8 cellular contexts compared by ENCODE assay signal in genomic region chr14:101810897-101811620, GRCh38. TPM values are rescaled to one million over a fixed set of nuclear protein-coding genes. Genes with fewer than 3 reads are reported as not detected.
DNase-seq lines count a peak whose midpoint lies in the region; FAIRE-seq and TF ChIP-seq lines count a peak whose summit lies in the region.

No MANE protein-coding gene starts in this region.

- H3K27ac Mint-ChIP-seq in activated T-helper 2 cell treated with anti-CD3 and anti-CD28 coated beads, Interferon-gamma antibody, Interleukin-2, Interleukin-4, amounts not matched to agents 10 μg/mL and 5 μg/mL and 100 μg/mL, durations not matched to agents 14 hours and 24 hours and 36 hours = peak overlapping the region; percentile 99

- H3K9me3 ChIP-seq in keratinocyte (ENCODE audit: control insufficient read depth, low read depth, low read length) (no peaks in the 10 kb centered on the region), thyroid gland (no peaks in the 10 kb centered on the region)

- H3K36me3 ChIP-seq in keratinocyte (ENCODE audit: control insufficient read depth in 2 of 2, extremely low read depth in 1 of 2, insufficient read depth in 2 of 2, low read length in 2 of 2) = peaks cover 4 to 8% of the 10 kb centered on the region in 2 experiments
- no peaks in the 10 kb centered on the region for H3K36me3 ChIP-seq in thyroid gland

- FAIRE-seq in keratinocyte (lab: Jason Lieb, UNC) = no peak

- dilution Hi-C loops in keratinocyte (cut with MboI; ENCODE audit: extremely low pct_ligation_motif_present, low sequenced_read_pairs) = no loop called here

- H3K4me3 Mint-ChIP-seq in activated T-helper 2 cell treated with anti-CD3 and anti-CD28 coated beads, Interferon-gamma antibody, Interleukin-2, Interleukin-4, amounts not matched to agents 10 μg/mL and 5 μg/mL and 100 μg/mL, durations not matched to agents 14 hours and 24 hours and 36 hours (ENCODE audit: low read depth) = peak overlapping the region; percentile 94

- 58 to 60% methylated on average over 5 of the region's 5 CpGs for WGBS in thyroid gland, 2 donors

- peak overlapping the region; percentile 99 for H3K4me2 ChIP-seq in keratinocyte (ENCODE audit: control insufficient read depth, extremely low read depth, insufficient read depth, low read depth, low read length)

- no peaks in the 10 kb centered on the region for H3K27me3 Mint-ChIP-seq in activated T-helper 2 cell treated with anti-CD3 and anti-CD28 coated beads, Interferon-gamma antibody, Interleukin-2, Interleukin-4, amounts not matched to agents 10 μg/mL and 5 μg/mL and 100 μg/mL, durations not matched to agents 14 hours and 24 hours and 36 hours (ENCODE audit: low read depth)

- no peaks in the 10 kb centered on the region for H4K20me1 ChIP-seq in keratinocyte (ENCODE audit: control insufficient read depth, extremely low read depth, insufficient read depth, low read length)

- peak overlapping the region; percentile 43 to 84 (median 77) for H3K4me3 ChIP-seq in keratinocyte (ENCODE audit: control insufficient read depth in 2 of 3, extremely low read depth in 1 of 3, insufficient read depth in 2 of 3, low read depth in 1 of 3, low read length in 3 of 3)
- H3K4me3 ChIP-seq in thyroid gland (replicated peaks in 1 of 3) = peak overlapping the region in 1 of 3 donors; percentile 45

- intact Hi-C loops in activated T-helper 2 cell treated with anti-CD3 and anti-CD28 coated beads, Interferon-gamma antibody, Interleukin-2, Interleukin-4, amounts not matched to agents 10 μg/mL and 5 μg/mL and 100 μg/mL, durations not matched to agents 14 hours and 24 hours and 36 hours (cut with micrococcal nuclease) = loop anchor here (1.0 to 2.0 kb wide), 2 partner anchors 12 to 50 kb away; partner anchors contain the start of gene PPP2R5C
- intact Hi-C loops in thyroid gland (cut with DNase I) = no loop called here

- H3K9me1 ChIP-seq in keratinocyte (ENCODE audit: control insufficient read depth, extremely low read depth, insufficient read depth, low read length) = peaks cover 2% of the 10 kb centered on the region

- peaks cover 36% of the 10 kb centered on the region for H3K4me1 ChIP-seq in keratinocyte (ENCODE audit: control insufficient read depth, extremely low read depth, insufficient read depth, low read length)
- peaks cover 21 to 43% of the 10 kb centered on the region in 2 donors for H3K4me1 ChIP-seq in thyroid gland

- H3K79me2 ChIP-seq in keratinocyte (ENCODE audit: control insufficient read depth, insufficient read depth, low read length) = peaks cover 56% of the 10 kb centered on the region

- peaks cover 39% of the 10 kb centered on the region for H3K36me3 Mint-ChIP-seq in activated T-helper 2 cell treated with anti-CD3 and anti-CD28 coated beads, Interferon-gamma antibody, Interleukin-2, Interleukin-4, amounts not matched to agents 10 μg/mL and 5 μg/mL and 100 μg/mL, durations not matched to agents 14 hours and 24 hours and 36 hours (ENCODE audit: low read depth)

- H3K27ac ChIP-seq in keratinocyte (ENCODE audit: control insufficient read depth, insufficient read depth, low read length) = peak overlapping the region; percentile 99
- peak overlapping the region; percentile 99 to 100 (median 99) for H3K27ac ChIP-seq in thyroid gland

- peak overlapping the region; percentile 93 for H3K9ac ChIP-seq in keratinocyte (ENCODE audit: control insufficient read depth, extremely low read depth, insufficient read depth, low read length)

- H3K27me3 ChIP-seq in keratinocyte (ENCODE audit: control insufficient read depth, extremely low read depth, insufficient read depth, low read length) (no peaks in the 10 kb centered on the region), thyroid gland (no peaks in the 10 kb centered on the region)

- peak; percentile 41 for DNase-seq in activated T-cell treated with anti-CD3 and anti-CD28 coated beads, Interleukin-2, amount 50 U/mL, for 1 hour
- no peak for DNase-seq in activated T-cell treated with anti-CD3 and anti-CD28 coated beads for 4 hours
- no peak for DNase-seq in activated T-helper 2 cell treated with anti-CD3 and anti-CD28 coated beads, Interferon-gamma antibody, Interleukin-2, Interleukin-4, amounts not matched to agents 10 μg/mL and 5 μg/mL and 100 μg/mL, durations not matched to agents 14 hours and 24 hours and 36 hours (ENCODE audit: low spot score)
- no peak for DNase-seq in keratinocyte (ENCODE audit: low read depth, low spot score)
- no peak for DNase-seq in thyroid gland
- no peak for DNase-seq in ureter (ENCODE audit: low spot score)
- no peak for DNase-seq in GM19240 (ENCODE audit: insufficient read length, low spot score)
- no peak for DNase-seq in GDM1 (lab: John Stamatoyannopoulos, UW)

- H3K9me3 Mint-ChIP-seq in activated T-helper 2 cell treated with anti-CD3 and anti-CD28 coated beads, Interferon-gamma antibody, Interleukin-2, Interleukin-4, amounts not matched to agents 10 μg/mL and 5 μg/mL and 100 μg/mL, durations not matched to agents 14 hours and 24 hours and 36 hours = no peaks in the 10 kb centered on the region

- peaks cover 60% of the 10 kb centered on the region for H3K4me1 Mint-ChIP-seq in activated T-helper 2 cell treated with anti-CD3 and anti-CD28 coated beads, Interferon-gamma antibody, Interleukin-2, Interleukin-4, amounts not matched to agents 10 μg/mL and 5 μg/mL and 100 μg/mL, durations not matched to agents 14 hours and 24 hours and 36 hours (ENCODE audit: low read depth)

- no peak overlapping the region for H2AFZ ChIP-seq in keratinocyte (ENCODE audit: control insufficient read depth, low read length)

- TF ChIP-seq CTCF in keratinocyte (optimal IDR thresholded peaks at IDR 0.05 in 1 of 3, IDR thresholded peaks at IDR 0.05 in 1 of 3, conservative IDR thresholded peaks at IDR 0.05 in 1 of 3; ENCODE audit: extremely low read depth in 1 of 3, insufficient read depth in 2 of 3, low read length in 3 of 3) = no peak
- TF ChIP-seq CTCF in thyroid gland (IDR thresholded peaks at IDR 0.05) = no peak

- TF ChIP-seq POLR2A in thyroid gland (IDR thresholded peaks at IDR 0.05) = no peak

RNA-seq across cellular contexts. Expression of gene PPP2R5C, which starts 49.5 kb away (rescaled TPM):
- 170 and 174 TPM in 2 replicates for total RNA-seq in activated T-helper 2 cell treated with anti-CD3 and anti-CD28 coated beads, Interferon-gamma antibody, Interleukin-2, Interleukin-4, amounts not matched to agents 10 μg/mL and 5 μg/mL and 100 μg/mL, durations not matched to agents 14 hours and 24 hours and 36 hours
- 63.0 to 105 TPM (median 67.0 TPM) in 3 replicates for polyA plus RNA-seq in keratinocyte
- polyA plus RNA-seq in keratinocyte (2011; ENCODE audit: low read depth) = 28.9 TPM
- polyA plus RNA-seq in keratinocyte (2011; cell fraction: cytosol; rRNA removed) = 65.8 and 119 TPM in 2 replicates
- polyA plus RNA-seq in keratinocyte (2011; cell fraction: nucleus; rRNA removed) = 43.6 and 53.4 TPM in 2 replicates
- 50.5 and 65.1 TPM in 2 replicates for polyA plus RNA-seq in keratinocyte (2012; ENCODE audit: low replicate concordance)
- polyA minus RNA-seq in keratinocyte = 25.3 to 133 TPM (median 86.3 TPM) in 3 replicates
- polyA minus RNA-seq in keratinocyte (2011; cell fraction: cytosol; rRNA and poly(A)+ RNA removed) = 84.0 TPM
- polyA minus RNA-seq in keratinocyte (2011; cell fraction: nucleus; rRNA and poly(A)+ RNA removed) = 30.6 and 57.9 TPM in 2 replicates
- total RNA-seq in thyroid gland (100 to 1,000 TPM; 105 to 209 (median 141) TPM), ureter (155 TPM)
